ENCODE assay signal across 9 cellular contexts in the genomic region with DNA sequence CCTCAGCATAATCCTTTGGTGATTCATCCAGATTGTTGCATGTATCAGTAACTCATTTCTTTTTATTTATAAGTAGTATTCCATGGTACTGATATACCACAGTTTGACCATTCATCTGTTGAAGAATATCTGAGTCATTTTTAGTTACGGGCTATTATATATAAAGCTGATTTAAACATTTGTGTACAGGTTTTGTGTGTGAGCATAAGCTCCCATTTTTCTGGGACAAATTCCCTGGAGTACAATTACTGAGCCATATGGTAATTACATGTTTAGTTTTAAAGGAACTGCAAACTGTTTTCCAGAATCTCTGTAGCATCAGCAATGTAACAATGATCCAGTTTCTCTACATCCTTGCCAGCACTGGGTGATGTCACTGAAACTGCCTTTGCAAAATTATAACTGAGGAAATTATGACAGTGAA.
DNase-seq lines count a peak whose midpoint lies in the region; ATAC-seq lines count a peak whose summit lies in the region.
"Had no signal": no experiment of that assay in that cellular context is flagged by ENCODE, and none has a peak within 500 bp of the region (broad histone marks: within the 10 kb centered on the region; RNA-seq: fewer than 3 reads in every experiment).

No MANE protein-coding gene starts in this region.

- DNase-seq in GM04504 (ENCODE audit: low read depth) (peak; percentile 38), NCI-H446 (lab: John Stamatoyannopoulos, UW) (peak; percentile 43 to 76), renal cortical epithelial cell (ENCODE audit: low read depth) (peak; percentile 77)
- no peak for DNase-seq in stimulated activated naive CD4-positive, alpha-beta T cell treated with Interleukin-2 at 50 U/mL for 16 hours (lab: John Stamatoyannopoulos, UW)
- DNase-seq: activated naive CD8-positive, alpha-beta T cell treated with anti-CD3 and anti-CD28 coated beads for 36 hours; nucleus accumbens had no signal

- ATAC-seq in esophagus mucosa (peak; percentile 81), GM18867 (IDR thresholded peaks at IDR 0.05; ENCODE audit: unreplicated experiment) (no peak), GM21723 (IDR thresholded peaks at IDR 0.05; ENCODE audit: unreplicated experiment) (no peak)
